Comparison of ENCODE assay signal across 20 cellular contexts in the genomic region with DNA sequence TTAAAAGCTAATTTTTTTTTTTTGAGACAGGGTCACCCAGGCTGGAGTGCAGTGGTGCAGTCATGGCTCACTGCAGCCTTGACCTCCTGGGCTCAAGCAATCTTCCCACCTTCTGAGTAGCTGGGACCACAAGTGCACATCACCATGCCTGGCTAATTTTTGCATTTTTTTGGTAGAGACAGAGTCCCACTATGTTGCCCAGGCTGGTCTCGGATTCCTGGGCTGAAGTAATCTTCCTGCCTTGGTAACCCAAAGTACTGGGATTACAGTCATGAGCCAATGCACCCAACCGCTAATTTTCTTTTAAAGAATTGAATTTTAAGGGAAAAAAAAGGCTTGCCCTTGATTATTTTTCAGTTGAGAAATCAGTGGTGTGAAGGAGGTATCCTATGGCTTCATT.
DNase-seq lines count a peak whose midpoint lies in the region; ATAC-seq and TF ChIP-seq lines count a peak whose summit lies in the region.
"Had no signal": no experiment of that assay in that cellular context is flagged by ENCODE, and none has a peak within 500 bp of the region (broad histone marks: within the 10 kb centered on the region; RNA-seq: fewer than 3 reads in every experiment).

No MANE protein-coding gene starts in this region.

- no peaks in the 10 kb centered on the region for H3K36me3 ChIP-seq in sigmoid colon
- H3K36me3 ChIP-seq: BE2C; BLaER1 treated with 17β-estradiol and CSF1 and Interleukin-3, amounts not matched to agents 10 nM and 100 nM; HAP-1 had no signal

- no peak overlapping the region for H3K4me3 ChIP-seq in sigmoid colon
- H3K4me3 ChIP-seq: BLaER1 treated with 17β-estradiol and CSF1 and Interleukin-3, amounts not matched to agents 10 nM and 100 nM; HAP-1 had no signal

- no peaks in the 10 kb centered on the region for H3K9me3 Mint-ChIP-seq in type B pancreatic cell

- intact Hi-C loops in sigmoid colon (cut with DNase I), result no loop called here

- H3K4me1 ChIP-seq in sigmoid colon, result no peaks in the 10 kb centered on the region
- H3K4me1 ChIP-seq: BE2C, HAP-1 had no signal

- TF ChIP-seq POLR2A in sigmoid colon (IDR thresholded peaks at IDR 0.05), result no peak

- H3K27me3 Mint-ChIP-seq in type B pancreatic cell, result no peaks in the 10 kb centered on the region
- H3K27me3 Mint-ChIP-seq: CD4-positive, alpha-beta T cell; CD8-positive, alpha-beta memory T cell had no signal

- peak; percentile 5 for DNase-seq in Ammon's horn (ENCODE audit: low spot score)
- DNase-seq in globus pallidus (ENCODE audit: low spot score), result peak; percentile 3
- DNase-seq in kidney glomerular epithelial cell (lab: John Stamatoyannopoulos, UW), result peak; percentile 7
- peak; percentile 33 for DNase-seq in medulla oblongata (ENCODE audit: extremely low spot score)
- no peak for DNase-seq in type B pancreatic cell (ENCODE audit: extremely low spot score, unreplicated experiment)
- DNase-seq in sigmoid colon, result no peak
- DNase-seq in DMS79 (lab: John Stamatoyannopoulos, UW), result no peak
- DNase-seq: BE2C; CD4-positive, alpha-beta T cell; CD8-positive, alpha-beta memory T cell; DMS 273 treated with DMSO at 0.1 percent for 48 hours; DMS79 treated with DMSO at 0.1 percent for 48 hours; GF-D8; GOT3; HFFc6 had no signal

- no peak for ATAC-seq in GM18867 (IDR thresholded peaks at IDR 0.05; ENCODE audit: unreplicated experiment)

- no peak overlapping the region for H3K27ac Mint-ChIP-seq in type B pancreatic cell
- H3K27ac Mint-ChIP-seq: CD14-positive monocyte; CD4-positive, alpha-beta T cell; CD8-positive, alpha-beta memory T cell; HFFc6 had no signal

- TF ChIP-seq EP300 in sigmoid colon (IDR thresholded peaks at IDR 0.05), result no peak

- no peaks in the 10 kb centered on the region for H3K36me3 Mint-ChIP-seq in type B pancreatic cell
- H3K36me3 Mint-ChIP-seq: CD14-positive monocyte; CD8-positive, alpha-beta memory T cell had no signal

- TF ChIP-seq CTCF in type B pancreatic cell (conservative IDR thresholded peaks at IDR 0.05), result no peak
- no peak for TF ChIP-seq CTCF in sigmoid colon (IDR thresholded peaks at IDR 0.05)

- H3K9me3 ChIP-seq in sigmoid colon, result no peaks in the 10 kb centered on the region
- H3K9me3 ChIP-seq: BE2C; BLaER1 treated with 17β-estradiol and CSF1 and Interleukin-3, amounts not matched to agents 10 nM and 100 nM; HAP-1 had no signal

- no peaks in the 10 kb centered on the region for H3K27me3 ChIP-seq in sigmoid colon
- H3K27me3 ChIP-seq: BE2C; BLaER1 treated with 17β-estradiol and CSF1 and Interleukin-3, amounts not matched to agents 10 nM and 100 nM had no signal

- 47 to 78% methylated on average over 2 of the region's 2 CpGs for WGBS in sigmoid colon, 2 donors

- H3K4me3 Mint-ChIP-seq in type B pancreatic cell, result no peak overlapping the region
- H3K4me3 Mint-ChIP-seq: CD14-positive monocyte; CD4-positive, alpha-beta T cell; CD8-positive, alpha-beta memory T cell; HFFc6 had no signal

- H3K27ac ChIP-seq in sigmoid colon, result no peak overlapping the region
- H3K27ac ChIP-seq: 22Rv1; BLaER1 treated with 17β-estradiol and CSF1 and Interleukin-3, amounts not matched to agents 10 nM and 100 nM had no signal

- H3K4me1 Mint-ChIP-seq in type B pancreatic cell (ENCODE audit: unreplicated experiment), result peaks cover 9% of the 10 kb centered on the region
- H3K4me1 Mint-ChIP-seq: CD14-positive monocyte; CD8-positive, alpha-beta memory T cell had no signal

Comparison
In these comparisons a context has a peak if more than half of its experiments do, and no peak if none do; other contexts are left out.
1. DNase-seq: peak in Ammon's horn (single experiment), globus pallidus (single experiment), kidney glomerular epithelial cell (single experiment) and medulla oblongata (single experiment); none in type B pancreatic cell (single experiment), sigmoid colon (single experiment) and DMS79 (single experiment).